ENCODE assay signal across 2 cellular contexts in genomic region chr11:12556788-12557384, GRCh38.
TF ChIP-seq lines count a peak whose summit lies in the region.

No MANE protein-coding gene starts in this region.

TF ChIP-seq in H1, 55 proteins besides CTCF, POLR2A, EP300 and RAD21 (continued from another document and continues in another):
- TF ChIP-seq RBBP5 (IDR thresholded peaks at IDR 0.05; ENCODE audit: borderline replicate concordance, low read depth, low read length): no peak
- no peak for TF ChIP-seq SIRT6 (IDR thresholded peaks at IDR 0.05; ENCODE audit: low read length)
- TF ChIP-seq EGR1 (IDR thresholded peaks at IDR 0.05; ENCODE audit: borderline replicate concordance, low read depth, low read length): peak; percentile 50; the same call in 1 of the 2 replicates
- TF ChIP-seq FOSL1 (IDR thresholded peaks at IDR 0.05; ENCODE audit: insufficient read depth, low read depth, low read length): no peak
- no peak for TF ChIP-seq RNF2 (IDR thresholded peaks at IDR 0.05; ENCODE audit: borderline replicate concordance, low read depth, low read length, missing control alignments, poor library complexity, severe bottlenecking)
- TF ChIP-seq MAX (IDR thresholded peaks at IDR 0.05): peak; percentile 76
- TF ChIP-seq, protein P1, sequence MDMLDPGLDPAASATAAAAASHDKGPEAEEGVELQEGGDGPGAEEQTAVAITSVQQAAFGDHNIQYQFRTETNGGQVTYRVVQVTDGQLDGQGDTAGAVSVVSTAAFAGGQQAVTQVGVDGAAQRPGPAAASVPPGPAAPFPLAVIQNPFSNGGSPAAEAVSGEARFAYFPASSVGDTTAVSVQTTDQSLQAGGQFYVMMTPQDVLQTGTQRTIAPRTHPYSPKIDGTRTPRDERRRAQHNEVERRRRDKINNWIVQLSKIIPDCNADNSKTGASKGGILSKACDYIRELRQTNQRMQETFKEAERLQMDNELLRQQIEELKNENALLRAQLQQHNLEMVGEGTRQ (IDR thresholded peaks at IDR 0.05; ENCODE audit: low read length): no peak
- no peak for TF ChIP-seq CBX5 (IDR thresholded peaks at IDR 0.05; ENCODE audit: low read depth, low read length)
- no peak for TF ChIP-seq ZNF274 (IDR thresholded peaks at IDR 0.05; ENCODE audit: borderline replicate concordance, extremely low read depth, low read length)
- no peak for TF ChIP-seq BRCA1 (IDR thresholded peaks at IDR 0.05; ENCODE audit: low read depth, low read length)
- no peak for TF ChIP-seq NRF1 (IDR thresholded peaks at IDR 0.05; ENCODE audit: low read depth, low read length)
- no peak for TF ChIP-seq KDM5A (IDR thresholded peaks at IDR 0.05; ENCODE audit: low read length)
- TF ChIP-seq MAFK (IDR thresholded peaks at IDR 0.05; ENCODE audit: low read depth, low read length): no peak
- TF ChIP-seq JUN (IDR thresholded peaks at IDR 0.05; ENCODE audit: low read depth, low read length): no peak
- no peak for TF ChIP-seq RFX5 (IDR thresholded peaks at IDR 0.05; ENCODE audit: borderline replicate concordance, low read depth, low read length)
- no peak for TF ChIP-seq SIN3A (conservative IDR thresholded peaks at IDR 0.05 in 1 of 2, IDR thresholded peaks at IDR 0.05 in 1 of 2; ENCODE audit: low read depth in 1 of 2, low read length in 2 of 2)
- TF ChIP-seq EZH2 (IDR thresholded peaks at IDR 0.05; ENCODE audit: low read depth, low read length, severe bottlenecking): no peak
- no peak for TF ChIP-seq GABPA (IDR thresholded peaks at IDR 0.05; ENCODE audit: borderline replicate concordance, insufficient read depth, low read length)
- no peak for TF ChIP-seq ATF3 (IDR thresholded peaks at IDR 0.05; ENCODE audit: insufficient read depth, low read depth, low read length)
- TF ChIP-seq SIX5 (IDR thresholded peaks at IDR 0.05; ENCODE audit: low read depth, low read length): no peak
- TF ChIP-seq CREB1 (IDR thresholded peaks at IDR 0.05): no peak
- TF ChIP-seq SP4 (IDR thresholded peaks at IDR 0.05; ENCODE audit: low read length): no peak
- TF ChIP-seq JUND (IDR thresholded peaks at IDR 0.05; ENCODE audit: low read length): no peak; the same call in 1 of the 2 replicates
- TF ChIP-seq POU5F1 (IDR thresholded peaks at IDR 0.05; ENCODE audit: low read depth, low read length): no peak
- peak; percentile 59 for TF ChIP-seq ASH2L (IDR thresholded peaks at IDR 0.05; ENCODE audit: low read length)
- TF ChIP-seq SP2 (IDR thresholded peaks at IDR 0.05; ENCODE audit: low read length): no peak
- no peak for TF ChIP-seq POLR2AphosphoS5 (IDR thresholded peaks at IDR 0.05; ENCODE audit: low read depth, low read length)
- TF ChIP-seq RXRA (IDR thresholded peaks at IDR 0.05; ENCODE audit: insufficient read depth, low read depth, low read length): no peak
- TF ChIP-seq NANOG (IDR thresholded peaks at IDR 0.05; ENCODE audit: insufficient read depth, low read depth, low read length, poor library complexity, severe bottlenecking): no peak
- no peak for TF ChIP-seq CBX8 (IDR thresholded peaks at IDR 0.05; ENCODE audit: borderline replicate concordance, low read depth, low read length)
- TF ChIP-seq CTBP2 (IDR thresholded peaks at IDR 0.05; ENCODE audit: borderline replicate concordance, insufficient read depth, insufficient read length, low read length): peak; percentile 46
- no peak for TF ChIP-seq BACH1 (IDR thresholded peaks at IDR 0.05; ENCODE audit: low read length)
- TF ChIP-seq E2F6 (IDR thresholded peaks at IDR 0.05): no peak
- no peak for TF ChIP-seq KDM4A (IDR thresholded peaks at IDR 0.05; ENCODE audit: low read depth, low read length, severe bottlenecking)
- TF ChIP-seq TAF1 (IDR thresholded peaks at IDR 0.05; ENCODE audit: low read depth, low read length): no peak
- TF ChIP-seq KDM1A (IDR thresholded peaks at IDR 0.05; ENCODE audit: borderline replicate concordance, low read length): no peak
- no peak for TF ChIP-seq TCF12 (IDR thresholded peaks at IDR 0.05; ENCODE audit: low read depth, low read length)
- no peak for TF ChIP-seq SUZ12 (IDR thresholded peaks at IDR 0.05; ENCODE audit: low read length)
- no peak for TF ChIP-seq ATF2 (IDR thresholded peaks at IDR 0.05; ENCODE audit: low read length)
- TF ChIP-seq HDAC6 (IDR thresholded peaks at IDR 0.05; ENCODE audit: low read depth, low read length): no peak
- no peak for TF ChIP-seq SRF (IDR thresholded peaks at IDR 0.05; ENCODE audit: low read depth, low read length)
- TF ChIP-seq TAF7 (optimal IDR thresholded peaks at IDR 0.05; ENCODE audit: borderline replicate concordance, low read depth, low read length): no peak
- no peak for TF ChIP-seq GTF2F1 (IDR thresholded peaks at IDR 0.05; ENCODE audit: borderline replicate concordance, low read depth, low read length)
- no peak for TF ChIP-seq TBP (IDR thresholded peaks at IDR 0.05; ENCODE audit: low read depth, low read length)

TF ChIP-seq in HepG2, 621 proteins besides CTCF, POLR2A, EP300 and RAD21 (continued from another document):
- TF ChIP-seq, protein P2, sequence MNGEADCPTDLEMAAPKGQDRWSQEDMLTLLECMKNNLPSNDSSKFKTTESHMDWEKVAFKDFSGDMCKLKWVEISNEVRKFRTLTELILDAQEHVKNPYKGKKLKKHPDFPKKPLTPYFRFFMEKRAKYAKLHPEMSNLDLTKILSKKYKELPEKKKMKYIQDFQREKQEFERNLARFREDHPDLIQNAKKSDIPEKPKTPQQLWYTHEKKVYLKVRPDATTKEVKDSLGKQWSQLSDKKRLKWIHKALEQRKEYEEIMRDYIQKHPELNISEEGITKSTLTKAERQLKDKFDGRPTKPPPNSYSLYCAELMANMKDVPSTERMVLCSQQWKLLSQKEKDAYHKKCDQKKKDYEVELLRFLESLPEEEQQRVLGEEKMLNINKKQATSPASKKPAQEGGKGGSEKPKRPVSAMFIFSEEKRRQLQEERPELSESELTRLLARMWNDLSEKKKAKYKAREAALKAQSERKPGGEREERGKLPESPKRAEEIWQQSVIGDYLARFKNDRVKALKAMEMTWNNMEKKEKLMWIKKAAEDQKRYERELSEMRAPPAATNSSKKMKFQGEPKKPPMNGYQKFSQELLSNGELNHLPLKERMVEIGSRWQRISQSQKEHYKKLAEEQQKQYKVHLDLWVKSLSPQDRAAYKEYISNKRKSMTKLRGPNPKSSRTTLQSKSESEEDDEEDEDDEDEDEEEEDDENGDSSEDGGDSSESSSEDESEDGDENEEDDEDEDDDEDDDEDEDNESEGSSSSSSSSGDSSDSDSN (CRISPR knock-in tag; IDR thresholded peaks at IDR 0.05): no peak
- TF ChIP-seq ZNF503 (CRISPR knock-in tag; IDR thresholded peaks at IDR 0.05): no peak
- TF ChIP-seq THRA (CRISPR knock-in tag; IDR thresholded peaks at IDR 0.05; ENCODE audit: borderline replicate concordance): no peak
- no peak for TF ChIP-seq ZNF205 (CRISPR knock-in tag; IDR thresholded peaks at IDR 0.05)
- TF ChIP-seq PPARG (CRISPR knock-in tag; conservative IDR thresholded peaks at IDR 0.05): no peak
- TF ChIP-seq ZMAT3 (CRISPR knock-in tag; conservative IDR thresholded peaks at IDR 0.05): no peak
- TF ChIP-seq CHD2 (IDR thresholded peaks at IDR 0.05; ENCODE audit: low read depth, low read length): no peak
- TF ChIP-seq NFKBIZ (CRISPR knock-in tag; IDR thresholded peaks at IDR 0.05): no peak
- TF ChIP-seq, protein P3, sequence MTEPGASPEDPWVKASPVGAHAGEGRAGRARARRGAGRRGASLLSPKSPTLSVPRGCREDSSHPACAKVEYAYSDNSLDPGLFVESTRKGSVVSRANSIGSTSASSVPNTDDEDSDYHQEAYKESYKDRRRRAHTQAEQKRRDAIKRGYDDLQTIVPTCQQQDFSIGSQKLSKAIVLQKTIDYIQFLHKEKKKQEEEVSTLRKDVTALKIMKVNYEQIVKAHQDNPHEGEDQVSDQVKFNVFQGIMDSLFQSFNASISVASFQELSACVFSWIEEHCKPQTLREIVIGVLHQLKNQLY (CRISPR knock-in tag; IDR thresholded peaks at IDR 0.05): no peak
- no peak for TF ChIP-seq ZNF572 (CRISPR knock-in tag; IDR thresholded peaks at IDR 0.05)
- TF ChIP-seq NKX3-1 (CRISPR knock-in tag; IDR thresholded peaks at IDR 0.05): no peak
- no peak for TF ChIP-seq ZFY (CRISPR knock-in tag; IDR thresholded peaks at IDR 0.05)
- no peak for TF ChIP-seq TARDBP (CRISPR knock-in tag; IDR thresholded peaks at IDR 0.05)
- no peak for TF ChIP-seq PRMT3 (CRISPR knock-in tag; IDR thresholded peaks at IDR 0.05; ENCODE audit: borderline replicate concordance, low read depth)
